25 cellular contexts compared by ENCODE assay signal in genomic region chr4:3019471-3019870, GRCh38. TPM values are rescaled to one million over a fixed set of nuclear protein-coding genes. Genes with fewer than 3 reads are reported as not detected.
DNase-seq lines count a peak whose midpoint lies in the region; ATAC-seq, FAIRE-seq and TF ChIP-seq lines count a peak whose summit lies in the region.
"Had no signal": no experiment of that assay in that cellular context is flagged by ENCODE, and none has a peak within 500 bp of the region (broad histone marks: within the 10 kb centered on the region; RNA-seq: fewer than 3 reads in every experiment).

No MANE protein-coding gene starts in this region.

- H2AFZ ChIP-seq in HepG2 (ENCODE audit: low read length) = no peak overlapping the region
- no peak overlapping the region for H2AFZ ChIP-seq in OCI-LY3 (ENCODE audit: low read depth, low read length)
- H2AFZ ChIP-seq in neural progenitor cell (replicated peaks) = no peak overlapping the region
- H2AFZ ChIP-seq: GM23248 had no signal

- H3K4me3 ChIP-seq in HepG2 (replicated peaks in 1 of 3; ENCODE audit: insufficient read depth in 1 of 3, low read depth in 2 of 3, low read length in 3 of 3) (no peak overlapping the region), right lobe of liver (no peak overlapping the region), OCI-LY3 (ENCODE audit: low read length) (peak overlapping the region; percentile 3; the same call in 1 of the 2 replicates), neural progenitor cell (no peak overlapping the region)
- H3K4me3 ChIP-seq: A549, GM23248 had no signal

- H3K9me3 Mint-ChIP-seq in neural progenitor cell = peaks cover 5% of the 10 kb centered on the region
- no peaks in the 10 kb centered on the region for H3K9me3 Mint-ChIP-seq in endothelial cell (ENCODE audit: unreplicated experiment)

- H3K4me3 Mint-ChIP-seq in neural progenitor cell (no peak overlapping the region), endothelial cell (ENCODE audit: unreplicated experiment) (no peak overlapping the region)
- H3K4me3 Mint-ChIP-seq: CD4-positive, alpha-beta T cell had no signal

- ATAC-seq in HepG2 (no peak), right lobe of liver (no peak), HG03097 (IDR thresholded peaks at IDR 0.05; ENCODE audit: low FRiP score, unreplicated experiment) (no peak)
- ATAC-seq: A549 had no signal

- no peak for TF ChIP-seq EP300 in HepG2 (IDR thresholded peaks at IDR 0.05; ENCODE audit: low read depth in 2 of 2, low read length in 2 of 2)
- no peak for TF ChIP-seq EP300 in HepG2 (CRISPR knock-in tag; IDR thresholded peaks at IDR 0.05; ENCODE audit: borderline replicate concordance)

- POLR2A ChIA-PET in HepG2 (lab: Yijun Ruan, JAX) = no interaction called here

- no TSS peak for BruUV-seq in HepG2 (replicated peaks; lab: Mats Ljungman, UMichigan)

- H3K4me1 Mint-ChIP-seq in neural progenitor cell (peaks cover 11% of the 10 kb centered on the region), endothelial cell (ENCODE audit: unreplicated experiment) (no peaks in the 10 kb centered on the region)

- H3K27ac ChIP-seq in HepG2 (ENCODE audit: extremely low read length, insufficient read depth, low read length) (no peak overlapping the region), right lobe of liver (no peak overlapping the region), OCI-LY3 (ENCODE audit: low read length) (no peak overlapping the region), neural progenitor cell (no peak overlapping the region)
- H3K27ac ChIP-seq: 22Rv1, A549, C4-2B, GM23248, KMS-11 had no signal

- in situ Hi-C loops in HepG2 (cut with HindIII; ENCODE audit: extremely low pct_ligation_motif_present, low pct_unique_long_range_greater_than_20kb) = no loop called here

- no peak for TF ChIP-seq RAD21 in HepG2 (CRISPR knock-in tag; IDR thresholded peaks at IDR 0.05)

- H4K20me1 ChIP-seq in HepG2 (ENCODE audit: insufficient read depth, low read length) = no peaks in the 10 kb centered on the region
- no peaks in the 10 kb centered on the region for H4K20me1 ChIP-seq in OCI-LY3 (ENCODE audit: insufficient read depth, low read length)
- no peaks in the 10 kb centered on the region for H4K20me1 ChIP-seq in neural progenitor cell (ENCODE audit: low read depth)

- no peaks in the 10 kb centered on the region for H3K9me3 ChIP-seq in HepG2 (ENCODE audit: low read length)
- no peaks in the 10 kb centered on the region for H3K9me3 ChIP-seq in right lobe of liver
- 0 out of 2 replicates have a peak, but pooled peaks cover 7% of the 10 kb centered on the region for H3K9me3 ChIP-seq in OCI-LY3 (ENCODE audit: insufficient read depth, low read length)
- no peaks in the 10 kb centered on the region for H3K9me3 ChIP-seq in neural progenitor cell (ENCODE audit: low read depth)
- H3K9me3 ChIP-seq: A549, Caco-2 had no signal

- H3K36me3 ChIP-seq in HepG2 (replicated peaks in 1 of 2; ENCODE audit: control insufficient read depth in 1 of 2, insufficient read depth in 2 of 2, low read length in 2 of 2) = no peaks in the 10 kb centered on the region
- H3K36me3 ChIP-seq in right lobe of liver = no peaks in the 10 kb centered on the region
- H3K36me3 ChIP-seq in OCI-LY3 (replicated peaks; ENCODE audit: low read depth, low read length) = no peaks in the 10 kb centered on the region
- H3K36me3 ChIP-seq in neural progenitor cell = no peaks in the 10 kb centered on the region

- H3K9ac ChIP-seq in HepG2 (ENCODE audit: insufficient read depth, low read depth, low read length) = no peak overlapping the region
- H3K9ac ChIP-seq in OCI-LY3 (ENCODE audit: low read length) = no peak overlapping the region
- H3K9ac ChIP-seq in neural progenitor cell = no peak overlapping the region
- H3K9ac ChIP-seq: GM23248, KMS-11 had no signal

- DNase-seq in HepG2 (ENCODE audit: low spot score) = no peak
- DNase-seq in right lobe of liver = no peak
- no peak for DNase-seq in neural progenitor cell (ENCODE audit: low spot score)
- DNase-seq in endothelial cell (ENCODE audit: low spot score) = no peak
- DNase-seq in inferior parietal cortex (ENCODE audit: extremely low spot score) = no peak
- DNase-seq: AML-193; Caco-2; CD4-positive, alpha-beta T cell; DMS153; DMS79; GDM1; GM23248; HCEC 1CT had no signal

- H3K27me3 ChIP-seq in HepG2 (ENCODE audit: control insufficient read depth in 1 of 2, insufficient read depth in 2 of 2, low read length in 2 of 2) = peaks cover 3 to 35% of the 10 kb centered on the region in 2 experiments
- H3K27me3 ChIP-seq in right lobe of liver = no peaks in the 10 kb centered on the region
- peaks cover 58% of the 10 kb centered on the region for H3K27me3 ChIP-seq in OCI-LY3 (ENCODE audit: low read depth, low read length)
- H3K27me3 ChIP-seq in neural progenitor cell = no peaks in the 10 kb centered on the region

- FAIRE-seq in HepG2 (lab: Jason Lieb, UNC) = no peak
- FAIRE-seq: A549, D721Med, GM18507, H54 had no signal

- no peak for TF ChIP-seq CTCF in HepG2 (CRISPR knock-in tag; IDR thresholded peaks at IDR 0.05)
- no peak for TF ChIP-seq CTCF in right lobe of liver (IDR thresholded peaks at IDR 0.05)
- no peak for TF ChIP-seq CTCF in OCI-LY3 (IDR thresholded peaks at IDR 0.05; ENCODE audit: low read depth, low read length)
- no peak for TF ChIP-seq CTCF in neural progenitor cell (IDR thresholded peaks at IDR 0.05)
- TF ChIP-seq CTCF in endothelial cell (IDR thresholded peaks at IDR 0.05; ENCODE audit: unreplicated experiment) = no peak

- TF ChIP-seq POLR2A in HepG2 (IDR thresholded peaks at IDR 0.05; ENCODE audit: insufficient read depth in 1 of 2, low read depth in 2 of 2, low read length in 2 of 2) (no peak), right lobe of liver (IDR thresholded peaks at IDR 0.05) (no peak)

- H3K79me2 ChIP-seq in HepG2 (ENCODE audit: insufficient read depth, low read length) (no peaks in the 10 kb centered on the region), OCI-LY3 (ENCODE audit: low read length) (no peaks in the 10 kb centered on the region), neural progenitor cell (ENCODE audit: low read depth) (no peaks in the 10 kb centered on the region)

- CTCF ChIA-PET in HepG2 (lab: Yijun Ruan, JAX; ENCODE audit: low intra/inter-chr PET ratio, low total read pairs) = no interaction called here

- H3K27me3 Mint-ChIP-seq in neural progenitor cell (ENCODE audit: insufficient read depth, low read depth) = peaks cover 5% of the 10 kb centered on the region
- H3K27me3 Mint-ChIP-seq in endothelial cell (ENCODE audit: unreplicated experiment) = peaks cover 4% of the 10 kb centered on the region
- H3K27me3 Mint-ChIP-seq: CD4-positive, alpha-beta T cell had no signal

- H3K4me1 ChIP-seq in HepG2 (ENCODE audit: insufficient read depth, low read length) (no peaks in the 10 kb centered on the region), right lobe of liver (no peaks in the 10 kb centered on the region), OCI-LY3 (ENCODE audit: low read length) (peaks cover 45% of the 10 kb centered on the region), neural progenitor cell (no peaks in the 10 kb centered on the region)
- H3K4me1 ChIP-seq: A549, Caco-2 had no signal

- no peak overlapping the region for H3K4me2 ChIP-seq in HepG2 (ENCODE audit: low read depth, low read length)
- peak overlapping the region; percentile 39 for H3K4me2 ChIP-seq in OCI-LY3 (ENCODE audit: low read length)
- H3K4me2 ChIP-seq in neural progenitor cell = no peak overlapping the region
- H3K4me2 ChIP-seq: A549, KMS-11 had no signal

- H3K36me3 Mint-ChIP-seq in neural progenitor cell (no peaks in the 10 kb centered on the region), endothelial cell (ENCODE audit: low read depth, unreplicated experiment) (no peaks in the 10 kb centered on the region)

- H3F3A ChIP-seq in neural progenitor cell (ENCODE audit: low read depth) = no peaks in the 10 kb centered on the region

- WGBS in HepG2 (ENCODE audit: low lambda C conversion rate) = 43% methylated on average over 7 of the region's 7 CpGs
- 74% methylated on average over 5 of the region's 7 CpGs for WGBS in right lobe of liver (ENCODE audit: insufficient coverage, low coverage, low lambda C conversion rate, missing lambda C conversion rate)

- intact Hi-C loops in HepG2 (cut with micrococcal nuclease; ENCODE audit: unreplicated experiment) = no loop called here
- intact Hi-C loops in right lobe of liver (cut with DNase I) = no loop called here

- H3K27ac Mint-ChIP-seq in neural progenitor cell = peak overlapping the region; percentile 57
- no peak overlapping the region for H3K27ac Mint-ChIP-seq in endothelial cell (ENCODE audit: unreplicated experiment)
- H3K27ac Mint-ChIP-seq: CD4-positive, alpha-beta T cell had no signal

RNA-seq across cellular contexts. Expression of gene HTT-AS, which starts 54.9 kb away (rescaled TPM):
- total RNA-seq in HepG2 (2016; rRNA removed; fragmentation: Illumina TruSeq; extraction: Trizol) = not detected in 2 replicates
- total RNA-seq in HepG2 (2016; cell fraction: cytosol; rRNA removed; fragmentation: Illumina TruSeq; extraction: Trizol; ENCODE audit: low read depth) = not detected in 2 replicates
- not detected in 2 replicates for total RNA-seq in HepG2 (2016; cell fraction: insoluble cytoplasmic fraction; rRNA removed; fragmentation: Illumina TruSeq; extraction: Trizol)
- total RNA-seq in HepG2 (2016; cell fraction: membrane; rRNA removed; fragmentation: Illumina TruSeq; extraction: Trizol) = not detected in 2 replicates
- not detected in 2 replicates for total RNA-seq in HepG2 (2016; cell fraction: nucleus; rRNA removed; fragmentation: Illumina TruSeq; extraction: Trizol)
- polyA plus RNA-seq in HepG2 (2011; rRNA removed) = not detected in 2 replicates
- not detected in 2 replicates for polyA plus RNA-seq in HepG2 (2011; cell fraction: cytosol; rRNA removed)
- polyA plus RNA-seq in HepG2 (2011; cell fraction: nucleus; rRNA removed) = not detected in 2 replicates
- not detected in 2 replicates for polyA plus RNA-seq in HepG2 (2012)
- polyA plus RNA-seq in HepG2 (2016; cell fraction: cytosol; fragmentation: Illumina TruSeq; extraction: Trizol; ENCODE audit: low read depth) = not detected in 2 replicates
- not detected in 2 replicates for polyA plus RNA-seq in HepG2 (2016; cell fraction: insoluble cytoplasmic fraction; fragmentation: Illumina TruSeq; extraction: Trizol; ENCODE audit: low read depth)
- polyA plus RNA-seq in HepG2 (2016; cell fraction: membrane; fragmentation: Illumina TruSeq; extraction: Trizol; ENCODE audit: low read depth) = not detected in 2 replicates
- polyA plus RNA-seq in HepG2 (2016; cell fraction: nucleus; fragmentation: Illumina TruSeq; extraction: Trizol; ENCODE audit: insufficient read depth, low read depth) = not detected in 2 replicates
- polyA minus RNA-seq in HepG2 (2011; rRNA and poly(A)+ RNA removed; ENCODE audit: low replicate concordance) = not detected in 2 replicates
- not detected in 2 replicates for polyA minus RNA-seq in HepG2 (2011; cell fraction: cytosol; rRNA and poly(A)+ RNA removed)
- not detected in 2 replicates for polyA minus RNA-seq in HepG2 (2011; cell fraction: nucleus; rRNA and poly(A)+ RNA removed)
- total RNA-seq in right lobe of liver = not detected
- total RNA-seq in neural progenitor cell (ENCODE audit: low replicate concordance) = not detected in 2 replicates
- total RNA-seq in endothelial cell (ENCODE audit: unreplicated experiment) = not detected
- total RNA-seq: Caco-2; CD4-positive, alpha-beta T cell; Daoy; GM23248; HT-29 had no signal
- polyA plus RNA-seq: A549, BJ, GM23248 had no signal

RNA-seq across cellular contexts. Expression of gene HTT, which starts 55.0 kb away (rescaled TPM):
- total RNA-seq in HepG2 (2016; rRNA removed; fragmentation: Illumina TruSeq; extraction: Trizol) (19.5 and 34.3 TPM in 2 replicates), right lobe of liver (10 to 100 TPM; 25.5 to 37.8 (median 30.3) TPM), neural progenitor cell (ENCODE audit: low replicate concordance) (38.9 and 40.2 TPM in 2 replicates), endothelial cell (ENCODE audit: unreplicated experiment) (62.4 TPM)
- total RNA-seq in HepG2 (2016; cell fraction: cytosol; rRNA removed; fragmentation: Illumina TruSeq; extraction: Trizol; ENCODE audit: low read depth) = 8.9 and 9.0 TPM in 2 replicates
- total RNA-seq in HepG2 (2016; cell fraction: insoluble cytoplasmic fraction; rRNA removed; fragmentation: Illumina TruSeq; extraction: Trizol) = 19.6 and 34.7 TPM in 2 replicates
- total RNA-seq in HepG2 (2016; cell fraction: membrane; rRNA removed; fragmentation: Illumina TruSeq; extraction: Trizol) = 12.0 and 13.5 TPM in 2 replicates
- 44.5 and 53.3 TPM in 2 replicates for total RNA-seq in HepG2 (2016; cell fraction: nucleus; rRNA removed; fragmentation: Illumina TruSeq; extraction: Trizol)
- polyA plus RNA-seq in HepG2 (2011; rRNA removed) = 17.5 and 21.0 TPM in 2 replicates
- 8.1 and 12.3 TPM in 2 replicates for polyA plus RNA-seq in HepG2 (2011; cell fraction: cytosol; rRNA removed)
- polyA plus RNA-seq in HepG2 (2011; cell fraction: nucleus; rRNA removed) = 77.2 and 88.2 TPM in 2 replicates
- polyA plus RNA-seq in HepG2 (2012) = 19.2 and 21.9 TPM in 2 replicates
- polyA plus RNA-seq in HepG2 (2016; cell fraction: cytosol; fragmentation: Illumina TruSeq; extraction: Trizol; ENCODE audit: low read depth) = 0.76 and 0.89 TPM in 2 replicates
- polyA plus RNA-seq in HepG2 (2016; cell fraction: insoluble cytoplasmic fraction; fragmentation: Illumina TruSeq; extraction: Trizol; ENCODE audit: low read depth) = 11.2 and 16.6 TPM in 2 replicates
- polyA plus RNA-seq in HepG2 (2016; cell fraction: membrane; fragmentation: Illumina TruSeq; extraction: Trizol; ENCODE audit: low read depth) = 1.9 and 2.0 TPM in 2 replicates
- polyA plus RNA-seq in HepG2 (2016; cell fraction: nucleus; fragmentation: Illumina TruSeq; extraction: Trizol; ENCODE audit: insufficient read depth, low read depth) = 51.6 and 58.9 TPM in 2 replicates
- 75.1 and 127 TPM in 2 replicates for polyA minus RNA-seq in HepG2 (2011; rRNA and poly(A)+ RNA removed; ENCODE audit: low replicate concordance)
- 57.9 and 59.9 TPM in 2 replicates for polyA minus RNA-seq in HepG2 (2011; cell fraction: cytosol; rRNA and poly(A)+ RNA removed)
- 131 and 135 TPM in 2 replicates for polyA minus RNA-seq in HepG2 (2011; cell fraction: nucleus; rRNA and poly(A)+ RNA removed)

RNA-seq across cellular contexts. Expression of gene GRK4, which starts 56.1 kb away (rescaled TPM):
- total RNA-seq in HepG2 (2016; rRNA removed; fragmentation: Illumina TruSeq; extraction: Trizol) (2.0 and 2.5 TPM in 2 replicates), right lobe of liver (1 to 10 TPM; 1.0 to 4.3 (median 2.8) TPM), neural progenitor cell (ENCODE audit: low replicate concordance) (1.3 and 3.2 TPM in 2 replicates), endothelial cell (ENCODE audit: unreplicated experiment) (5.9 TPM)
- 1.9 and 2.1 TPM in 2 replicates for total RNA-seq in HepG2 (2016; cell fraction: cytosol; rRNA removed; fragmentation: Illumina TruSeq; extraction: Trizol; ENCODE audit: low read depth)
- 2.5 and 3.1 TPM in 2 replicates for total RNA-seq in HepG2 (2016; cell fraction: insoluble cytoplasmic fraction; rRNA removed; fragmentation: Illumina TruSeq; extraction: Trizol)
- 4.7 and 4.9 TPM in 2 replicates for total RNA-seq in HepG2 (2016; cell fraction: membrane; rRNA removed; fragmentation: Illumina TruSeq; extraction: Trizol)
- total RNA-seq in HepG2 (2016; cell fraction: nucleus; rRNA removed; fragmentation: Illumina TruSeq; extraction: Trizol) = 1.2 and 1.4 TPM in 2 replicates
- polyA plus RNA-seq in HepG2 (2011; rRNA removed) = 1.6 and 1.8 TPM in 2 replicates
- 1.2 TPM in 2 replicates for polyA plus RNA-seq in HepG2 (2011; cell fraction: cytosol; rRNA removed)
- polyA plus RNA-seq in HepG2 (2011; cell fraction: nucleus; rRNA removed) = 1.2 and 1.3 TPM in 2 replicates
- 1.5 and 1.7 TPM in 2 replicates for polyA plus RNA-seq in HepG2 (2012)
- polyA plus RNA-seq in HepG2 (2016; cell fraction: cytosol; fragmentation: Illumina TruSeq; extraction: Trizol; ENCODE audit: low read depth) = 2.8 TPM in 2 replicates
- 3.0 TPM in 2 replicates for polyA plus RNA-seq in HepG2 (2016; cell fraction: insoluble cytoplasmic fraction; fragmentation: Illumina TruSeq; extraction: Trizol; ENCODE audit: low read depth)
- polyA plus RNA-seq in HepG2 (2016; cell fraction: membrane; fragmentation: Illumina TruSeq; extraction: Trizol; ENCODE audit: low read depth) = 4.7 TPM in 2 replicates
- polyA plus RNA-seq in HepG2 (2016; cell fraction: nucleus; fragmentation: Illumina TruSeq; extraction: Trizol; ENCODE audit: insufficient read depth, low read depth) = 2.1 and 2.8 TPM in 2 replicates
- polyA minus RNA-seq in HepG2 (2011; rRNA and poly(A)+ RNA removed; ENCODE audit: low replicate concordance) = 2.6 and 2.7 TPM in 2 replicates
- polyA minus RNA-seq in HepG2 (2011; cell fraction: cytosol; rRNA and poly(A)+ RNA removed) = 0.88 and 1.4 TPM in 2 replicates
- 1.4 and 3.2 TPM in 2 replicates for polyA minus RNA-seq in HepG2 (2011; cell fraction: nucleus; rRNA and poly(A)+ RNA removed)

RNA-seq across cellular contexts. Expression of gene NOP14, which starts 56.3 kb away (rescaled TPM):
- total RNA-seq in HepG2 (2016; rRNA removed; fragmentation: Illumina TruSeq; extraction: Trizol) (47.9 and 63.4 TPM in 2 replicates), right lobe of liver (10 to 100 TPM; 16.1 to 24.7 (median 19.5) TPM), neural progenitor cell (ENCODE audit: low replicate concordance) (16.8 and 22.0 TPM in 2 replicates), endothelial cell (ENCODE audit: unreplicated experiment) (22.9 TPM)
- total RNA-seq in HepG2 (2016; cell fraction: cytosol; rRNA removed; fragmentation: Illumina TruSeq; extraction: Trizol; ENCODE audit: low read depth) = 11.5 and 13.9 TPM in 2 replicates
- 48.3 and 54.0 TPM in 2 replicates for total RNA-seq in HepG2 (2016; cell fraction: insoluble cytoplasmic fraction; rRNA removed; fragmentation: Illumina TruSeq; extraction: Trizol)
- total RNA-seq in HepG2 (2016; cell fraction: membrane; rRNA removed; fragmentation: Illumina TruSeq; extraction: Trizol) = 23.0 and 27.1 TPM in 2 replicates
- total RNA-seq in HepG2 (2016; cell fraction: nucleus; rRNA removed; fragmentation: Illumina TruSeq; extraction: Trizol) = 25.4 and 26.5 TPM in 2 replicates
- 6.8 and 6.9 TPM in 2 replicates for polyA plus RNA-seq in HepG2 (2011; rRNA removed)
- 4.8 and 5.2 TPM in 2 replicates for polyA plus RNA-seq in HepG2 (2011; cell fraction: cytosol; rRNA removed)
- 8.6 and 9.1 TPM in 2 replicates for polyA plus RNA-seq in HepG2 (2011; cell fraction: nucleus; rRNA removed)
- polyA plus RNA-seq in HepG2 (2012) = 23.7 and 25.5 TPM in 2 replicates
- polyA plus RNA-seq in HepG2 (2016; cell fraction: cytosol; fragmentation: Illumina TruSeq; extraction: Trizol; ENCODE audit: low read depth) = 5.0 and 6.7 TPM in 2 replicates
- polyA plus RNA-seq in HepG2 (2016; cell fraction: insoluble cytoplasmic fraction; fragmentation: Illumina TruSeq; extraction: Trizol; ENCODE audit: low read depth) = 48.2 and 58.0 TPM in 2 replicates
- 12.7 and 14.5 TPM in 2 replicates for polyA plus RNA-seq in HepG2 (2016; cell fraction: membrane; fragmentation: Illumina TruSeq; extraction: Trizol; ENCODE audit: low read depth)
- 36.4 and 41.5 TPM in 2 replicates for polyA plus RNA-seq in HepG2 (2016; cell fraction: nucleus; fragmentation: Illumina TruSeq; extraction: Trizol; ENCODE audit: insufficient read depth, low read depth)
- polyA minus RNA-seq in HepG2 (2011; rRNA and poly(A)+ RNA removed; ENCODE audit: low replicate concordance) = 7.1 and 9.6 TPM in 2 replicates
- 10.4 and 14.8 TPM in 2 replicates for polyA minus RNA-seq in HepG2 (2011; cell fraction: cytosol; rRNA and poly(A)+ RNA removed)
- 10.0 and 12.2 TPM in 2 replicates for polyA minus RNA-seq in HepG2 (2011; cell fraction: nucleus; rRNA and poly(A)+ RNA removed)
